ENCODE assay signal across 1 cellular context in genomic region chr3:182711261-182711683, GRCh38.
TF ChIP-seq lines count a peak whose summit lies in the region.

No MANE protein-coding gene starts in this region.

TF ChIP-seq in HepG2, 621 proteins besides CTCF, POLR2A, EP300 and RAD21 (continued from another document and continues in another):
- TF ChIP-seq ETV6 (CRISPR knock-in tag; conservative IDR thresholded peaks at IDR 0.05) (no peak), MYNN (CRISPR knock-in tag; IDR thresholded peaks at IDR 0.05; ENCODE audit: low read depth) (no peak), PTBP1 (IDR thresholded peaks at IDR 0.05; ENCODE audit: low read depth, low read length, poor library complexity, severe bottlenecking) (no peak), SOX13 (IDR thresholded peaks at IDR 0.05) (no peak; the same call in 1 of the 2 replicates), SOX13 (CRISPR knock-in tag; conservative IDR thresholded peaks at IDR 0.05 in 1 of 2, IDR thresholded peaks at IDR 0.05 in 1 of 2) (peak in 1 of 2 experiments; percentile 43; a peak in 2 of 4 replicates), YEATS2 (CRISPR knock-in tag; IDR thresholded peaks at IDR 0.05; ENCODE audit: borderline replicate concordance) (no peak), ZXDC (CRISPR knock-in tag; IDR thresholded peaks at IDR 0.05) (no peak), HDAC2 (CRISPR knock-in tag; IDR thresholded peaks at IDR 0.05) (0 out of 2 replicates have a peak, but pooled peaks have one; percentile 49), ZSCAN9 (CRISPR knock-in tag; IDR thresholded peaks at IDR 0.05; ENCODE audit: borderline replicate concordance) (0 out of 2 replicates have a peak, but pooled peaks have one; percentile 23), ZNF773 (CRISPR knock-in tag; IDR thresholded peaks at IDR 0.05; ENCODE audit: borderline replicate concordance) (no peak), CREM (IDR thresholded peaks at IDR 0.05) (peak; percentile 30; the same call in 1 of the 2 replicates), CREM (CRISPR knock-in tag; IDR thresholded peaks at IDR 0.05) (no peak), KLF16 (CRISPR knock-in tag; IDR thresholded peaks at IDR 0.05) (0 out of 4 replicates have a peak, but pooled peaks of 1 of the 2 experiments have one; percentile 8), RARA (CRISPR knock-in tag; IDR thresholded peaks at IDR 0.05) (peak; percentile 48; the same call in 1 of the 2 replicates), TRIM24 (CRISPR knock-in tag; IDR thresholded peaks at IDR 0.05) (0 out of 2 replicates have a peak, but pooled peaks have one; percentile 41), ATM (IDR thresholded peaks at IDR 0.05; ENCODE audit: borderline replicate concordance) (no peak), ZNF552 (CRISPR knock-in tag; IDR thresholded peaks at IDR 0.05; ENCODE audit: borderline replicate concordance) (no peak), ZNF800 (CRISPR knock-in tag; IDR thresholded peaks at IDR 0.05) (0 out of 2 replicates have a peak, but pooled peaks have one; percentile 9), MLX (CRISPR knock-in tag; IDR thresholded peaks at IDR 0.05) (no peak), ADNP (CRISPR knock-in tag; IDR thresholded peaks at IDR 0.05) (no peak), ZNF44 (CRISPR knock-in tag; IDR thresholded peaks at IDR 0.05) (no peak), HNRNPL (IDR thresholded peaks at IDR 0.05; ENCODE audit: low read depth, low read length) (no peak), XRCC5 (optimal IDR thresholded peaks at IDR 0.05; ENCODE audit: low read length) (no peak), REPIN1 (CRISPR knock-in tag; IDR thresholded peaks at IDR 0.05; ENCODE audit: borderline replicate concordance, low read depth) (peak; percentile 65; the same call in 1 of the 2 replicates), SMC3 (IDR thresholded peaks at IDR 0.05; ENCODE audit: low read length) (no peak), ZNF687 (CRISPR knock-in tag; IDR thresholded peaks at IDR 0.05) (no peak), BRD4 (CRISPR knock-in tag; IDR thresholded peaks at IDR 0.05) (no peak), HNRNPLL (IDR thresholded peaks at IDR 0.05; ENCODE audit: low read depth, low read length, poor library complexity, severe bottlenecking) (no peak), ZNF331 (CRISPR knock-in tag; IDR thresholded peaks at IDR 0.05) (peak; percentile 47; the same call in 1 of the 2 replicates), IKZF1 (IDR thresholded peaks at IDR 0.05) (no peak), ELF1 (CRISPR knock-in tag; IDR thresholded peaks at IDR 0.05) (peak; percentile 47; the same call in 1 of the 2 replicates), CEBPB (IDR thresholded peaks at IDR 0.05; ENCODE audit: borderline replicate concordance, low read depth, low read length) (peak; percentile 69), TFDP2 (CRISPR knock-in tag; IDR thresholded peaks at IDR 0.05) (0 out of 2 replicates have a peak, but pooled peaks have one; percentile 23), ISL2 (CRISPR knock-in tag; IDR thresholded peaks at IDR 0.05) (peak; percentile 47; the same call in 1 of the 2 replicates), NR2C2 (CRISPR knock-in tag; IDR thresholded peaks at IDR 0.05; ENCODE audit: borderline replicate concordance) (peak; percentile 45; the same call in 1 of the 2 replicates), MIER3 (CRISPR knock-in tag; IDR thresholded peaks at IDR 0.05; ENCODE audit: borderline replicate concordance) (0 out of 2 replicates have a peak, but pooled peaks have one; percentile 36), RBM39 (IDR thresholded peaks at IDR 0.05; ENCODE audit: low read depth, low read length, poor library complexity, severe bottlenecking) (no peak), ZKSCAN8 (CRISPR knock-in tag; IDR thresholded peaks at IDR 0.05; ENCODE audit: borderline replicate concordance) (no peak), NKX3-1 (CRISPR knock-in tag; IDR thresholded peaks at IDR 0.05) (no peak), ZNF275 (CRISPR knock-in tag; IDR thresholded peaks at IDR 0.05; ENCODE audit: borderline replicate concordance) (no peak), ZSCAN31 (CRISPR knock-in tag; IDR thresholded peaks at IDR 0.05; ENCODE audit: low read depth) (no peak), RFX5 (IDR thresholded peaks at IDR 0.05; ENCODE audit: low read depth, low read length) (no peak), IKZF5 (CRISPR knock-in tag; IDR thresholded peaks at IDR 0.05) (no peak), MED1 (CRISPR knock-in tag; IDR thresholded peaks at IDR 0.05) (peak; percentile 37; the same call in 1 of the 2 replicates), RORA (CRISPR knock-in tag; IDR thresholded peaks at IDR 0.05) (no peak), GATAD2A (CRISPR knock-in tag; IDR thresholded peaks at IDR 0.05) (peak; percentile 62; the same call in 1 of the 2 replicates), SCMH1 (CRISPR knock-in tag; IDR thresholded peaks at IDR 0.05; ENCODE audit: borderline replicate concordance) (no peak), SOX6 (IDR thresholded peaks at IDR 0.05) (no peak), SOX6 (CRISPR knock-in tag; IDR thresholded peaks at IDR 0.05) (peak; percentile 71), ZNF614 (CRISPR knock-in tag; IDR thresholded peaks at IDR 0.05; ENCODE audit: borderline replicate concordance) (peak; percentile 44; the same call in 1 of the 2 replicates), ZNF597 (CRISPR knock-in tag; IDR thresholded peaks at IDR 0.05) (no peak), ZNF792 (CRISPR knock-in tag; IDR thresholded peaks at IDR 0.05) (0 out of 2 replicates have a peak, but pooled peaks have one; percentile 48), AGO2 (optimal IDR thresholded peaks at IDR 0.05; ENCODE audit: low read depth, low read length) (no peak), ATF1 (CRISPR knock-in tag; IDR thresholded peaks at IDR 0.05) (no peak), TIGD3 (CRISPR knock-in tag; IDR thresholded peaks at IDR 0.05; ENCODE audit: borderline replicate concordance) (no peak), KAT8 (CRISPR knock-in tag; IDR thresholded peaks at IDR 0.05) (peak; percentile 59; the same call in 1 of the 2 replicates), HNRNPH1 (optimal IDR thresholded peaks at IDR 0.05; ENCODE audit: low read depth, low read length) (no peak), SOX5 (CRISPR knock-in tag; IDR thresholded peaks at IDR 0.05; ENCODE audit: borderline replicate concordance) (peak; percentile 42; the same call in 1 of the 2 replicates)
